In the genomic region with DNA sequence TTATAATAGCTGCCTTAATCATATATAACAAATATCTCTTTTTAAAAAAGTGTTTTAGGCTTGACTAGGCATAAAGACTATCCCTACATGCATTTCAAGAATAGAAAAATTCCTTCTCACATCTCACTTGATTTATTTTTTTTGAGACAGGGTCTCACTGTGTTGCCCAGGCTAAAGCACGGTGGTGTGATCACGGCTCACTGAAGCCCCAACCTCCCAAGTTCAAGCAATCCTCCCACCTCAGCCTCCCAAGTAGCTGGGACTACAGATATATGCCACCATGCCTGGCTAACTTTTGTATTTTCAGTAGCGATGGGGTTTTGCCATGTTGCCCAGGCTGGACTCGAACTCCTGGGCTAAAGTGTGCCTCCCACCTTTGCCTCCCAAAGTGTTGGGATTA, we compare ENCODE assay signal across 24 cellular contexts.
"Had no signal": no experiment of that assay in that cellular context is flagged by ENCODE, and none has a peak within 500 bp of the region (broad histone marks: within the 10 kb centered on the region; RNA-seq: fewer than 3 reads in every experiment).

No MANE protein-coding gene starts in this region.

- H3K4me2 ChIP-seq: hepatocyte had no signal

- H3K36me3 ChIP-seq: esophagus muscularis mucosa, lower lobe of right lung had no signal

- H3K4me3 Mint-ChIP-seq: immature natural killer cell, mesothelial cell of epicardium had no signal

- H3K4me3 ChIP-seq: coronary artery, dorsolateral prefrontal cortex, esophagus muscularis mucosa, gastroesophageal sphincter, heart left ventricle, hepatocyte, left lung, lower lobe of right lung, mucosa of descending colon had no signal

- ATAC-seq: foreskin keratinocyte, gastroesophageal sphincter, heart left ventricle, left lung, left ventricle myocardium superior, lower lobe of right lung, mucosa of descending colon had no signal

- FAIRE-seq: colon, endothelial cell of umbilical vein, frontal cortex had no signal

- DNase-seq: dermis blood vessel endothelial cell; dorsolateral prefrontal cortex; effector CD4-positive, alpha-beta T cell; effector memory CD4-positive, alpha-beta T cell; foreskin keratinocyte; heart left ventricle; hypothalamus; immature natural killer cell; islet precursor cell; kidney; kidney glomerular epithelial cell; left lung; left ventricle myocardium superior; lower lobe of right lung; mesenchymal stem cell; mucosa of descending colon had no signal

- H3K4me1 Mint-ChIP-seq: immature natural killer cell, mesothelial cell of epicardium had no signal

- H3K27me3 ChIP-seq: dorsolateral prefrontal cortex, esophagus muscularis mucosa, foreskin keratinocyte, gastroesophageal sphincter, heart left ventricle, hepatocyte, left lung had no signal

- H3K27ac Mint-ChIP-seq: immature natural killer cell, mesothelial cell of epicardium had no signal

- H2AFZ ChIP-seq: hepatocyte had no signal

- H3K9me3 ChIP-seq: esophagus muscularis mucosa, gastroesophageal sphincter, heart left ventricle, left lung, lower lobe of right lung, mucosa of descending colon had no signal

- H3K79me2 ChIP-seq: hepatocyte had no signal

- H3K4me1 ChIP-seq: esophagus muscularis mucosa, foreskin keratinocyte, gastroesophageal sphincter, heart left ventricle, left lung, lower lobe of right lung had no signal

- H3K9me3 Mint-ChIP-seq: immature natural killer cell, mesothelial cell of epicardium had no signal

- H3K27ac ChIP-seq: coronary artery, dorsolateral prefrontal cortex, esophagus muscularis mucosa, foreskin keratinocyte, gastroesophageal sphincter, heart left ventricle, hepatocyte, left lung, lower lobe of right lung had no signal
